In genomic region chr14:103385153-103385993, GRCh38 we compare ENCODE assay signal across 8 cellular contexts. TPM values are rescaled to one million over a fixed set of nuclear protein-coding genes. Genes with fewer than 3 reads are reported as not detected.
A peak's percentile ranks its signal among the peaks of the same experiment; 100 is the strongest.
DNase-seq lines count a peak whose midpoint lies in the region; ATAC-seq and TF ChIP-seq lines count a peak whose summit lies in the region.

TSS of gene MARK3 (plus strand) at chr14:103385415. CDS start at chr14:103386030, 615 bp downstream.

- 0 out of 2 replicates have a peak, but pooled peaks cover 3% of the 10 kb centered on the region for H3K9me3 ChIP-seq in PC-9 (ENCODE audit: insufficient read depth, low read depth)

- peak within 1 kb of the TSS; percentile 66 for H3K27ac ChIP-seq in PC-9

- peaks cover 28% of the 10 kb centered on the region for H3F3A ChIP-seq in PC-9 (ENCODE audit: insufficient read depth, low read depth)

- in situ Hi-C loops in KBM-7 (cut with MboI; ENCODE audit: low pct_unique_long_range_greater_than_20kb, low sequenced_read_pairs), result no loop called here

- H3K9me2 ChIP-seq in PC-9 (ENCODE audit: insufficient read depth), result peaks cover 4% of the 10 kb centered on the region; the same call in 1 of the 2 replicates

- H3K4me1 ChIP-seq in PC-9 (replicated peaks; ENCODE audit: insufficient read depth), result peaks cover 32% of the 10 kb centered on the region

- no peaks in the 10 kb centered on the region for H3K27me3 ChIP-seq in PC-9 (ENCODE audit: insufficient read depth, low read depth)

- H3K36me3 ChIP-seq in PC-9 (ENCODE audit: low read depth), result peaks cover 8% of the 10 kb centered on the region; the same call in 1 of the 2 replicates

- TF ChIP-seq CTCF in PC-9 (conservative IDR thresholded peaks at IDR 0.05), result peak; percentile 53; the same call in 1 of the 2 replicates
- peak; percentile 15 for TF ChIP-seq CTCF in epithelial cell of proximal tubule (conservative IDR thresholded peaks at IDR 0.05; ENCODE audit: low read depth, low read length)

- ATAC-seq in GM21717 (IDR thresholded peaks at IDR 0.05; ENCODE audit: unreplicated experiment), result peak; percentile 94

- peak; percentile 74 for DNase-seq in DMS53 treated with DMSO at 0.1 percent for 48 hours (lab: John Stamatoyannopoulos, UW; ENCODE audit: unreplicated experiment)
- DNase-seq in KBM-7, result peak; percentile 98
- DNase-seq in PC-9, result peak; percentile 98 to 100
- DNase-seq in activated T-cell treated with anti-CD3 and anti-CD28 coated beads, Interleukin-2, amount 50 U/mL, for 1 hour, result peak; percentile 96
- peak; percentile 55 for DNase-seq in epithelial cell of proximal tubule (ENCODE audit: low read depth)
- peak; percentile 97 for DNase-seq in mucosa of gallbladder (ENCODE audit: low spot score)
- DNase-seq in stimulated activated CD8-positive, alpha-beta memory T cell treated with anti-CD3 and anti-CD28 coated beads, Interleukin-4, amount 100 ng/mL, for 4 hours (ENCODE audit: low read depth in 2 of 2, low spot score in 1 of 2), result peak; percentile 89 to 95

- peak within 1 kb of the TSS; percentile 83 for H2AFZ ChIP-seq in PC-9

- CTCF ChIA-PET in PC-9 (lab: Charles Lee), result no interaction called here

- BruUV-seq in PC-9 (replicated peaks; lab: Mats Ljungman, UMichigan), result no TSS peak

- H3K4me2 ChIP-seq in PC-9, result peak within 1 kb of the TSS; percentile 92

- intact Hi-C loops in PC-9 (cut with micrococcal nuclease; ENCODE audit: unreplicated experiment), result loop anchor here (2.0 kb wide), 1 partner anchor 51 kb away; the partner anchor contains the start of gene EIF5

- peaks cover 36% of the 10 kb centered on the region for H4K20me1 ChIP-seq in PC-9 (ENCODE audit: insufficient read depth)

- H3K4me3 ChIP-seq in PC-9 (peak within 1 kb of the TSS; percentile 72), epithelial cell of proximal tubule (ENCODE audit: low read depth, low read length) (peak within 1 kb of the TSS; percentile 98)

- POLR2A ChIA-PET in PC-9 (lab: Charles Lee; ENCODE audit: unreplicated experiment), result interaction anchor here (0.6 kb wide), 1 partner anchor 176 kb away, joined by 3 read pairs; no protein-coding TSS in a partner anchor

- peaks cover 62% of the 10 kb centered on the region for H3K79me2 ChIP-seq in PC-9 (ENCODE audit: low read depth)

RNA-seq across cellular contexts. Expression of gene MARK3, which starts in this region (rescaled TPM):
- 189 and 191 TPM in 2 replicates for total RNA-seq in PC-9 (2021)
- 47.5 and 59.3 TPM in 2 replicates for total RNA-seq in epithelial cell of proximal tubule
- 72.3 TPM for total RNA-seq in mucosa of gallbladder

Comparison
In these comparisons a context has a peak if more than half of its experiments do, and no peak if none do; other contexts are left out.
1. Peak in every context shown above with its lines: DNase-seq, ATAC-seq, H3K4me3 ChIP-seq and H3K27ac ChIP-seq.